In genomic region chr5:78102498-78102897, GRCh38 we compare ENCODE assay signal across 23 cellular contexts.
"Had no signal": no experiment of that assay in that cellular context is flagged by ENCODE, and none has a peak within 500 bp of the region (broad histone marks: within the 10 kb centered on the region; RNA-seq: fewer than 3 reads in every experiment).

No MANE protein-coding gene starts in this region.

- H3K9ac ChIP-seq: neural progenitor cell had no signal

- DNase-seq: activated CD4-positive, alpha-beta T cell treated with anti-CD3 and anti-CD28 coated beads, Interleukin-2, amount 10 ng/mL, durations not matched to agents 7 days and 5 days; activated CD4-positive, CD25-positive, alpha-beta regulatory T cell treated with anti-CD3 and anti-CD28 coated beads, Interleukin-2, amount 50 U/mL, for 72 hours; activated CD8-positive, alpha-beta memory T cell treated with anti-CD3 and anti-CD28 coated beads, Interleukin-2, amount 10 ng/mL, durations not matched to agents 7 days and 5 days; activated CD8-positive, alpha-beta T cell treated with anti-CD3 and anti-CD28 coated beads for 36 hours; activated effector memory CD4-positive, alpha-beta T cell treated with anti-CD3 and anti-CD28 coated beads, Interleukin-2, amount 50 U/mL, for 16 hours; activated naive CD4-positive, alpha-beta T cell treated with anti-CD3 and anti-CD28 coated beads, Interleukin-2, amount 10 ng/mL, durations not matched to agents 7 days and 5 days; activated T-cell treated with anti-CD3 and anti-CD28 coated beads for 4 hours; effector CD8-positive, alpha-beta T cell; gastrocnemius medialis; hippocampal formation; kidney; lower lobe of right lung; naive thymus-derived CD8-positive, alpha-beta T cell; ovary; stimulated activated CD4-positive, alpha-beta T cell treated with anti-CD3 and anti-CD28 coated beads, Interleukin-12 subunit alpha, Interleukin-12 subunit beta, amount 100 ng/mL, for 4 hours; stimulated activated CD4-positive, alpha-beta T cell treated with anti-CD3 and anti-CD28 coated beads, Interleukin-4, amount 100 ng/mL, for 4 hours; stimulated activated naive CD8-positive, alpha-beta T cell treated with anti-CD3 and anti-CD28 coated beads, Interleukin-15, Interleukin-2, amounts not matched to agents 100 U/mL and 50 U/mL, for 24 hours; substantia nigra; thyroid gland; upper lobe of right lung had no signal

- H3K4me3 ChIP-seq: gastrocnemius medialis, lower lobe of right lung, neural progenitor cell, ovary, prostate gland, thyroid gland, upper lobe of right lung had no signal

- H3K4me2 ChIP-seq: neural progenitor cell had no signal

- H3K27me3 ChIP-seq: gastrocnemius medialis, neural progenitor cell, ovary, thyroid gland, upper lobe of right lung had no signal

- FAIRE-seq: kidney had no signal

- H3K27ac ChIP-seq: gastrocnemius medialis, lower lobe of right lung, neural progenitor cell, ovary, prostate gland, thyroid gland, upper lobe of right lung, VCaP had no signal

- H2AFZ ChIP-seq: neural progenitor cell had no signal

- H3K36me3 ChIP-seq: ovary, prostate gland had no signal

- ATAC-seq: activated CD8-positive, alpha-beta memory T cell treated with anti-CD3 and anti-CD28 coated beads, Interleukin-2, amount 10 ng/mL, durations not matched to agents 7 days and 5 days; activated CD8-positive, alpha-beta T cell treated with anti-CD3 and anti-CD28 coated beads for 36 hours; gastrocnemius medialis; lower lobe of right lung; naive thymus-derived CD8-positive, alpha-beta T cell; stimulated activated naive CD8-positive, alpha-beta T cell treated with anti-CD3 and anti-CD28 coated beads, Interleukin-15, Interleukin-2, amounts not matched to agents 100 U/mL and 50 U/mL, for 24 hours; upper lobe of right lung had no signal

- H3K4me1 ChIP-seq: gastrocnemius medialis, lower lobe of right lung, neural progenitor cell, prostate gland, thyroid gland, upper lobe of right lung had no signal

- H3K9me3 ChIP-seq: gastrocnemius medialis, lower lobe of right lung, ovary, prostate gland, thyroid gland, upper lobe of right lung had no signal
